Comparison of ENCODE assay signal across 19 cellular contexts in the genomic region with DNA sequence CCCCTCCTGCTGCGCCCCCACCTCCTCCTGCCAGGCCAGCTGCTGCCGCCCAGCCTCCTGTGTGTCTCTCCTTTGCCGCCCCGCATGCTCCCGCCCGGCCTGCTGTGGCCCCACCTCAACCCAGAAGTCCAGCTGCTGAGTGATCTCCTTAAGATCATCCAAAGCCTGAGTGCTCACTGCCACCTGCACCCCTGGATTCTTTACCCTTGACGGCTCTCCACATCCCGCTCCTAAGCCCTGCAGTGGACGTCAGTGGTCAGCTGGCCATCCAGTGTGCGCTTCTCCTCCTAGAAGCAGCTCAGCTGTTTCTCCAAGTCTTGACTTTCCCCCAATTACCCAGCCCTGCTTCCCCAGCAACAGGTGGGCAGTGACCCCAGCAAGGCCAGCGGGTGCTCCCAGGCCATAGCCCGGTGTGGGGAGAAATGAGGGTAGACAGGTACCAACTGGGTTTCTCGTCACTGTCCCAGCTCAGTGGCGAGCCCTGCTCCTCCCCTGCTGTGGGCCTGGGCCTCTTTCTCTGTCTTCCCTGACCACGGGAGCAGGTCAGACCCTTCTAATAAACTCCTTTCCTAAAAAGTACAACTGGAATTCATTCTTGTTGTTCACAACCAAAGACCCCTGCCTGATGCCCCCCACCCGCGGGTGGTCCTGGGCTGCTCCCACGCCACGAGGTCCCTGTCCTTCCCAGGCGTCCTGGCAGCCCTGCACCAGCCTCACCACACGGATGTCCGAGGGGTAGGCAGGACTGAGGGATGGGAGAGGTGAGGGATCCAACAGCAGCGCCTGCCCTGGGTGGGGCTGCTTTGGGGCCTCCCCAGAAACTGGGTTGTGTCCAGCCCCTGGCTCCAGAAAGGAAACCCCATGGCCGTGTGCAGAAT. TPM values are rescaled to one million over a fixed set of nuclear protein-coding genes. Genes with fewer than 3 reads are reported as not detected.
"Had no signal": no experiment of that assay in that cellular context is flagged by ENCODE, and none has a peak within 500 bp of the region (broad histone marks: within the 10 kb centered on the region; RNA-seq: fewer than 3 reads in every experiment).

No MANE protein-coding gene starts in this region.

- H3K4me1 ChIP-seq: esophagus squamous epithelium, left ventricle myocardium inferior, tibial nerve, vagina had no signal

- H3K4me3 ChIP-seq: cardiac muscle cell, esophagus squamous epithelium, left ventricle myocardium inferior, mucosa of descending colon, tibial nerve, vagina had no signal

- H3K9me3 ChIP-seq: esophagus squamous epithelium, mucosa of descending colon, vagina had no signal

- H3K9me3 Mint-ChIP-seq: activated naive CD4-positive, alpha-beta T cell treated with anti-CD3 and anti-CD28 coated beads, Interleukin-2, amount 50 U/mL, for 24 hours had no signal

- H3K36me3 ChIP-seq: cardiac muscle cell, esophagus squamous epithelium, left ventricle myocardium inferior, tibial nerve, vagina had no signal

- H3K27me3 ChIP-seq: cardiac muscle cell, tibial nerve, vagina had no signal

- H3K27ac Mint-ChIP-seq: activated CD4-positive, alpha-beta memory T cell treated with anti-CD3 and anti-CD28 coated beads for 36 hours; activated naive CD4-positive, alpha-beta T cell treated with anti-CD3 and anti-CD28 coated beads, Interleukin-2, amount 50 U/mL, for 24 hours; memory B cell had no signal

- ATAC-seq: activated T-cell treated with anti-CD3 and anti-CD28 coated beads, Interleukin-2, amount 50 U/mL, for 4 hours; naive thymus-derived CD8-positive, alpha-beta T cell had no signal

- H3K27ac ChIP-seq: cardiac muscle cell, esophagus squamous epithelium, left ventricle myocardium inferior, tibial nerve, vagina had no signal

- H3K36me3 Mint-ChIP-seq: activated CD4-positive, alpha-beta memory T cell treated with anti-CD3 and anti-CD28 coated beads for 36 hours had no signal

- H3K4me3 Mint-ChIP-seq: activated CD4-positive, alpha-beta memory T cell treated with anti-CD3 and anti-CD28 coated beads for 36 hours; activated naive CD4-positive, alpha-beta T cell treated with anti-CD3 and anti-CD28 coated beads, Interleukin-2, amount 50 U/mL, for 24 hours; activated T-cell treated with anti-CD3 and anti-CD28 coated beads, Interleukin-2, amount 50 U/mL, for 4 hours; memory B cell; naive thymus-derived CD8-positive, alpha-beta T cell had no signal

- H3K27me3 Mint-ChIP-seq: activated CD4-positive, alpha-beta memory T cell treated with anti-CD3 and anti-CD28 coated beads for 36 hours; activated naive CD4-positive, alpha-beta T cell treated with anti-CD3 and anti-CD28 coated beads, Interleukin-2, amount 50 U/mL, for 24 hours had no signal

- H3K4me1 Mint-ChIP-seq: activated naive CD4-positive, alpha-beta T cell treated with anti-CD3 and anti-CD28 coated beads, Interleukin-2, amount 50 U/mL, for 24 hours; memory B cell had no signal

- DNase-seq: activated CD4-positive, alpha-beta memory T cell treated with anti-CD3 and anti-CD28 coated beads for 36 hours; activated effector memory CD4-positive, alpha-beta T cell treated with Interleukin-2 at 50 U/mL for 16 hours; activated T-cell treated with anti-CD3 and anti-CD28 coated beads, Interleukin-2, amount 50 U/mL, for 4 hours; esophagus squamous epithelium; hippocampal formation; kidney; left ventricle myocardium inferior; mucosa of descending colon; naive thymus-derived CD8-positive, alpha-beta T cell; stimulated activated CD4-positive, alpha-beta T cell treated with anti-CD3 and anti-CD28 coated beads, Interleukin-2, amount 100 ng/mL, for 48 hours; stimulated activated naive CD4-positive, alpha-beta T cell treated with Interleukin-2 at 50 U/mL for 16 hours; T1000 had no signal

RNA-seq across cellular contexts. Expression of gene KRTAP10-7, which starts 1.4 kb away (rescaled TPM):
- total RNA-seq: activated CD4-positive, alpha-beta memory T cell treated with anti-CD3 and anti-CD28 coated beads for 36 hours; activated T-cell treated with anti-CD3 and anti-CD28 coated beads, Interleukin-2, amount 50 U/mL, for 4 hours; cardiac muscle cell; esophagus squamous epithelium; fibroblast of villous mesenchyme; kidney; left ventricle myocardium inferior; mucosa of descending colon; naive thymus-derived CD8-positive, alpha-beta T cell; skeletal muscle tissue; tibial nerve; vagina had no signal
- polyA plus RNA-seq: cardiac muscle cell; naive thymus-derived CD8-positive, alpha-beta T cell had no signal

RNA-seq across cellular contexts. Expression of gene KRTAP10-6, which starts 9.5 kb away (rescaled TPM):
- total RNA-seq: activated CD4-positive, alpha-beta memory T cell treated with anti-CD3 and anti-CD28 coated beads for 36 hours; activated T-cell treated with anti-CD3 and anti-CD28 coated beads, Interleukin-2, amount 50 U/mL, for 4 hours; cardiac muscle cell; esophagus squamous epithelium; fibroblast of villous mesenchyme; kidney; left ventricle myocardium inferior; mucosa of descending colon; naive thymus-derived CD8-positive, alpha-beta T cell; skeletal muscle tissue; tibial nerve; vagina had no signal
- polyA plus RNA-seq: naive thymus-derived CD8-positive, alpha-beta T cell had no signal

RNA-seq across cellular contexts. Expression of gene KRTAP10-8, which starts 10.0 kb away (rescaled TPM):
- total RNA-seq: activated CD4-positive, alpha-beta memory T cell treated with anti-CD3 and anti-CD28 coated beads for 36 hours; activated T-cell treated with anti-CD3 and anti-CD28 coated beads, Interleukin-2, amount 50 U/mL, for 4 hours; cardiac muscle cell; esophagus squamous epithelium; fibroblast of villous mesenchyme; kidney; left ventricle myocardium inferior; mucosa of descending colon; naive thymus-derived CD8-positive, alpha-beta T cell; skeletal muscle tissue; tibial nerve; vagina had no signal
- polyA plus RNA-seq: cardiac muscle cell; naive thymus-derived CD8-positive, alpha-beta T cell had no signal

RNA-seq across cellular contexts. Expression of gene KRTAP10-5, which starts 21.4 kb away (rescaled TPM):
- total RNA-seq: activated CD4-positive, alpha-beta memory T cell treated with anti-CD3 and anti-CD28 coated beads for 36 hours; activated T-cell treated with anti-CD3 and anti-CD28 coated beads, Interleukin-2, amount 50 U/mL, for 4 hours; cardiac muscle cell; esophagus squamous epithelium; fibroblast of villous mesenchyme; kidney; left ventricle myocardium inferior; mucosa of descending colon; naive thymus-derived CD8-positive, alpha-beta T cell; skeletal muscle tissue; tibial nerve; vagina had no signal
- polyA plus RNA-seq: cardiac muscle cell; naive thymus-derived CD8-positive, alpha-beta T cell had no signal

RNA-seq across cellular contexts. Expression of gene KRTAP10-9, which starts 25.1 kb away (rescaled TPM):
- total RNA-seq: activated CD4-positive, alpha-beta memory T cell treated with anti-CD3 and anti-CD28 coated beads for 36 hours; activated T-cell treated with anti-CD3 and anti-CD28 coated beads, Interleukin-2, amount 50 U/mL, for 4 hours; cardiac muscle cell; esophagus squamous epithelium; fibroblast of villous mesenchyme; kidney; left ventricle myocardium inferior; mucosa of descending colon; naive thymus-derived CD8-positive, alpha-beta T cell; skeletal muscle tissue; tibial nerve; vagina had no signal
- polyA plus RNA-seq: cardiac muscle cell; naive thymus-derived CD8-positive, alpha-beta T cell had no signal
